Comparison of ENCODE assay signal across 16 cellular contexts in genomic region chr2:234565201-234565600, GRCh38.
A peak's percentile ranks its signal among the peaks of the same experiment; 100 is the strongest.
DNase-seq lines count a peak whose midpoint lies in the region; ATAC-seq and TF ChIP-seq lines count a peak whose summit lies in the region.
"Had no signal": no experiment of that assay in that cellular context is flagged by ENCODE, and none has a peak within 500 bp of the region (broad histone marks: within the 10 kb centered on the region; RNA-seq: fewer than 3 reads in every experiment).

No MANE protein-coding gene starts in this region.

- H3K4me3 Mint-ChIP-seq in brain: peak overlapping the region in 1 of 5 experiments; percentile 38
- H3K4me3 Mint-ChIP-seq: activated naive CD4-positive, alpha-beta T cell treated with anti-CD3 and anti-CD28 coated beads for 36 hours had no signal

- no peaks in the 10 kb centered on the region for H4K20me1 ChIP-seq in BLaER1
- no peaks in the 10 kb centered on the region for H4K20me1 ChIP-seq in Karpas-422 (ENCODE audit: insufficient read depth, low read depth, low read length)
- no peaks in the 10 kb centered on the region for H4K20me1 ChIP-seq in neural cell (ENCODE audit: insufficient read depth)
- no peaks in the 10 kb centered on the region for H4K20me1 ChIP-seq in PC-3 (ENCODE audit: low read length)

- H3K9me3 ChIP-seq in BLaER1: peaks cover 16% of the 10 kb centered on the region
- no peaks in the 10 kb centered on the region for H3K9me3 ChIP-seq in Karpas-422 (ENCODE audit: low read length)
- H3K9me3 ChIP-seq in neural cell (ENCODE audit: low read length): no peaks in the 10 kb centered on the region
- H3K9me3 ChIP-seq in PC-3 (ENCODE audit: low read length): no peaks in the 10 kb centered on the region
- H3K9me3 ChIP-seq: BE2C, vagina had no signal

- peaks cover 13% of the 10 kb centered on the region for H3K36me3 Mint-ChIP-seq in brain

- H3K9me3 Mint-ChIP-seq in brain: peaks cover 14 to 22% (median 20%) of the 10 kb centered on the region in 5 experiments

- H2AFZ ChIP-seq in Karpas-422 (ENCODE audit: low read length): peak overlapping the region; percentile 82
- no peak overlapping the region for H2AFZ ChIP-seq in neural cell (ENCODE audit: low read depth, low read length)
- no peak overlapping the region for H2AFZ ChIP-seq in PC-3 (ENCODE audit: low read length)

- peak overlapping the region; percentile 52; the same call in 1 of the 2 replicates for H3K9ac ChIP-seq in BLaER1
- H3K9ac ChIP-seq in Karpas-422 (ENCODE audit: low read length): peak overlapping the region; percentile 65
- H3K9ac ChIP-seq in neural cell (ENCODE audit: low read length): no peak overlapping the region
- no peak overlapping the region for H3K9ac ChIP-seq in PC-3 (ENCODE audit: low read length)

- no peaks in the 10 kb centered on the region for H3K36me3 ChIP-seq in BLaER1
- no peaks in the 10 kb centered on the region for H3K36me3 ChIP-seq in Karpas-422 (ENCODE audit: insufficient read depth, low read length)
- no peaks in the 10 kb centered on the region for H3K36me3 ChIP-seq in neural cell (ENCODE audit: insufficient read depth, low read length)
- H3K36me3 ChIP-seq in PC-3 (ENCODE audit: low read depth, low read length): no peaks in the 10 kb centered on the region
- H3K36me3 ChIP-seq: BE2C, vagina had no signal

- peaks cover 32% of the 10 kb centered on the region for H3K4me1 Mint-ChIP-seq in brain

- TF ChIP-seq EP300 in neural cell (conservative IDR thresholded peaks at IDR 0.05; ENCODE audit: poor library complexity, severe bottlenecking): no peak

- no peak for ATAC-seq in PC-3
- ATAC-seq in left colon: no peak
- ATAC-seq: HCT116, sciatic nerve had no signal

- DNase-seq in Karpas-422 (peak; percentile 84), PC-3 (no peak), left colon (no peak)
- no peak for DNase-seq in NK-92 treated with Interleukin-12 subunit alpha and Interleukin-12 subunit beta, amount 100 ng/mL, for 24 hours (lab: John Stamatoyannopoulos, UW)
- DNase-seq: activated CD4-positive, alpha-beta T cell treated with anti-CD3 and anti-CD28 coated beads, Interleukin-2, amount 50 U/mL, for 48 hours; activated naive CD4-positive, alpha-beta T cell treated with anti-CD3 and anti-CD28 coated beads for 36 hours; activated T-cell treated with anti-CD3 and anti-CD28 coated beads, Interleukin-2, amount 50 U/mL, for 1 hour; BE2C; KG1; NCI-H1048 had no signal

- intact Hi-C loops in PC-3 (cut with micrococcal nuclease): no loop called here
- intact Hi-C loops in left colon (cut with DNase I, micrococcal nuclease): no loop called here

- peak overlapping the region; percentile 71 for H3K4me2 ChIP-seq in BLaER1
- peak overlapping the region; percentile 75 for H3K4me2 ChIP-seq in Karpas-422 (ENCODE audit: low read depth, low read length, poor library complexity, severe bottlenecking)
- H3K4me2 ChIP-seq in neural cell (ENCODE audit: low read length): peak overlapping the region; percentile 22
- H3K4me2 ChIP-seq in PC-3 (ENCODE audit: low read length): no peak overlapping the region

- H3K27me3 Mint-ChIP-seq in brain: peaks cover 6% of the 10 kb centered on the region

- H3K4me1 ChIP-seq in BLaER1 (peaks cover 67% of the 10 kb centered on the region), Karpas-422 (ENCODE audit: low read length) (peaks cover 53% of the 10 kb centered on the region), PC-3 (ENCODE audit: insufficient read depth, low read length) (no peaks in the 10 kb centered on the region)
- H3K4me1 ChIP-seq: BE2C, vagina had no signal

- TF ChIP-seq RAD21 in neural cell (conservative IDR thresholded peaks at IDR 0.05): no peak

- H3K27ac ChIP-seq in BLaER1 (peak overlapping the region; percentile 60; the same call in 1 of the 2 replicates), Karpas-422 (ENCODE audit: low read length) (peak overlapping the region; percentile 95), neural cell (ENCODE audit: low read length) (no peak overlapping the region), PC-3 (ENCODE audit: low read length) (no peak overlapping the region)
- H3K27ac ChIP-seq: vagina had no signal

- H3K4me3 ChIP-seq in BLaER1 (no peak overlapping the region), Karpas-422 (ENCODE audit: low read length) (peak overlapping the region; percentile 39), neural cell (ENCODE audit: low read length) (no peak overlapping the region), PC-3 (ENCODE audit: low read length) (no peak overlapping the region)
- H3K4me3 ChIP-seq: vagina had no signal

- POLR2A ChIA-PET in PC-3 (lab: Charles Lee; ENCODE audit: unreplicated experiment): interaction anchor here (0.7 kb wide), 1 partner anchor 388 kb away, joined by 3 read pairs; no protein-coding TSS in a partner anchor

- H3K9me2 ChIP-seq in Karpas-422 (replicated peaks; ENCODE audit: insufficient read depth, low read length): no peaks in the 10 kb centered on the region
- H3K9me2 ChIP-seq in neural cell (ENCODE audit: insufficient read depth, low read length): no peaks in the 10 kb centered on the region
- H3K9me2 ChIP-seq in PC-3 (replicated peaks; ENCODE audit: low read length): no peaks in the 10 kb centered on the region

- H3K79me2 ChIP-seq in Karpas-422 (ENCODE audit: low read length) (no peaks in the 10 kb centered on the region), neural cell (replicated peaks; ENCODE audit: insufficient read depth, low read length) (no peaks in the 10 kb centered on the region), PC-3 (ENCODE audit: low read length) (no peaks in the 10 kb centered on the region)

- peak overlapping the region in 4 of 5 experiments; percentile 76 to 89 (median 84) for H3K27ac Mint-ChIP-seq in brain
- H3K27ac Mint-ChIP-seq: activated naive CD4-positive, alpha-beta T cell treated with anti-CD3 and anti-CD28 coated beads for 36 hours had no signal

- CTCF ChIA-PET in PC-3 (lab: Charles Lee): interaction anchor here (1.0 to 1.5 kb wide), 2 partner anchors 542 to 552 kb away, joined by 5 to 6 read pairs; no protein-coding TSS in a partner anchor

- H3K27me3 ChIP-seq in BLaER1: no peaks in the 10 kb centered on the region
- H3K27me3 ChIP-seq in Karpas-422 (ENCODE audit: low read length): no peaks in the 10 kb centered on the region
- no peaks in the 10 kb centered on the region for H3K27me3 ChIP-seq in neural cell (ENCODE audit: insufficient read depth, low read depth, low read length)
- no peaks in the 10 kb centered on the region for H3K27me3 ChIP-seq in PC-3 (ENCODE audit: low read length)
- H3K27me3 ChIP-seq: BE2C, vagina had no signal

- BruUV-seq in PC-3 (replicated peaks; lab: Mats Ljungman, UMichigan): no TSS peak

- no peaks in the 10 kb centered on the region for H3F3A ChIP-seq in neural cell (ENCODE audit: insufficient read depth, low read length, poor library complexity, severe bottlenecking)
- no peaks in the 10 kb centered on the region for H3F3A ChIP-seq in PC-3 (ENCODE audit: low read length, unreplicated experiment)

- TF ChIP-seq CTCF in brain (conservative IDR thresholded peaks at IDR 0.05) (no peak), neural cell (IDR thresholded peaks at IDR 0.05; ENCODE audit: poor library complexity, severe bottlenecking) (no peak), PC-3 (conservative IDR thresholded peaks at IDR 0.05; ENCODE audit: low read depth, low read length) (no peak)

TF ChIP-seq in neural cell, 6 proteins besides CTCF, POLR2A, EP300 and RAD21:
- TF ChIP-seq EZH2 (IDR thresholded peaks at IDR 0.05; ENCODE audit: borderline replicate concordance, insufficient read depth, low read length, poor library complexity, severe bottlenecking) (no peak), REST (IDR thresholded peaks at IDR 0.05; ENCODE audit: borderline replicate concordance) (no peak)

Comparison
In these comparisons a context has a peak if more than half of its experiments do, and no peak if none do; other contexts are left out.
1. H3K27ac ChIP-seq: peak in BLaER1 (single experiment) and Karpas-422 (single experiment); none in neural cell (single experiment) and PC-3 (single experiment).
2. H3K9ac ChIP-seq: peak in BLaER1 (single experiment) and Karpas-422 (single experiment); none in neural cell (single experiment) and PC-3 (single experiment).